ENCODE assay signal across 1 cellular context in the genomic region with DNA sequence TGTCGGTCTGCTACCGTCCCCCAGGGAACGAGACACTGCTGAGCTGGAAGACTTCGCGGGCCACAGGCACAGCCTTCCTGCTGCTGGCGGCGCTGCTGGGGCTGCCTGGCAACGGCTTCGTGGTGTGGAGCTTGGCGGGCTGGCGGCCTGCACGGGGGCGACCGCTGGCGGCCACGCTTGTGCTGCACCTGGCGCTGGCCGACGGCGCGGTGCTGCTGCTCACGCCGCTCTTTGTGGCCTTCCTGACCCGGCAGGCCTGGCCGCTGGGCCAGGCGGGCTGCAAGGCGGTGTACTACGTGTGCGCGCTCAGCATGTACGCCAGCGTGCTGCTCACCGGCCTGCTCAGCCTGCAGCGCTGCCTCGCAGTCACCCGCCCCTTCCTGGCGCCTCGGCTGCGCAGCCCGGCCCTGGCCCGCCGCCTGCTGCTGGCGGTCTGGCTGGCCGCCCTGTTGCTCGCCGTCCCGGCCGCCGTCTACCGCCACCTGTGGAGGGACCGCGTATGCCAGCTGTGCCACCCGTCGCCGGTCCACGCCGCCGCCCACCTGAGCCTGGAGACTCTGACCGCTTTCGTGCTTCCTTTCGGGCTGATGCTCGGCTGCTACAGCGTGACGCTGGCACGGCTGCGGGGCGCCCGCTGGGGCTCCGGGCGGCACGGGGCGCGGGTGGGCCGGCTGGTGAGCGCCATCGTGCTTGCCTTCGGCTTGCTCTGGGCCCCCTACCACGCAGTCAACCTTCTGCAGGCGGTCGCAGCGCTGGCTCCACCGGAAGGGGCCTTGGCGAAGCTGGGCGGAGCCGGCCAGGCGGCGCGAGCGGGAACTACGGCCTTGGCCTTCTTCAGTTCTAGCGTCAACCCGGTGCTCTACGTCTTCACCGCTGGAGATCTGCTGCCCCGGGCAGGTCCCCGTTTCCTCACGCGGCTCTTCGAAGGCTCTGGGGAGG.
TF ChIP-seq lines count a peak whose summit lies in the region.

A gene with protein sequence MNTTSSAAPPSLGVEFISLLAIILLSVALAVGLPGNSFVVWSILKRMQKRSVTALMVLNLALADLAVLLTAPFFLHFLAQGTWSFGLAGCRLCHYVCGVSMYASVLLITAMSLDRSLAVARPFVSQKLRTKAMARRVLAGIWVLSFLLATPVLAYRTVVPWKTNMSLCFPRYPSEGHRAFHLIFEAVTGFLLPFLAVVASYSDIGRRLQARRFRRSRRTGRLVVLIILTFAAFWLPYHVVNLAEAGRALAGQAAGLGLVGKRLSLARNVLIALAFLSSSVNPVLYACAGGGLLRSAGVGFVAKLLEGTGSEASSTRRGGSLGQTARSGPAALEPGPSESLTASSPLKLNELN (plus strand): TSS at position 837 of the 939 bp plus-strand sequence. CDS start 4,150 bp downstream, outside the sequence.

TF ChIP-seq in HepG2, 621 proteins besides CTCF, POLR2A, EP300 and RAD21 (continued from another document):
- TF ChIP-seq ZFX (CRISPR knock-in tag; IDR thresholded peaks at IDR 0.05; ENCODE audit: low read depth) (0 out of 2 replicates have a peak, but pooled peaks have one; percentile 26), NRL (CRISPR knock-in tag; IDR thresholded peaks at IDR 0.05; ENCODE audit: borderline replicate concordance) (0 out of 2 replicates have a peak, but pooled peaks have one; percentile 3), KDM4B (CRISPR knock-in tag; IDR thresholded peaks at IDR 0.05) (no peak), SIX1 (CRISPR knock-in tag; IDR thresholded peaks at IDR 0.05; ENCODE audit: borderline replicate concordance) (no peak), TEAD3 (CRISPR knock-in tag; optimal IDR thresholded peaks at IDR 0.05; ENCODE audit: borderline replicate concordance) (peak; percentile 2), AGO1 (IDR thresholded peaks at IDR 0.05; ENCODE audit: low read depth, low read length, poor library complexity, severe bottlenecking) (peak; percentile 60), CREM (IDR thresholded peaks at IDR 0.05) (no peak), CREM (CRISPR knock-in tag; IDR thresholded peaks at IDR 0.05) (peak; percentile 39; the same call in 1 of the 2 replicates), SAFB2 (CRISPR knock-in tag; IDR thresholded peaks at IDR 0.05; ENCODE audit: borderline replicate concordance, low read depth) (0 out of 2 replicates have a peak, but pooled peaks have one; percentile 68), BORCS8-MEF2B (CRISPR knock-in tag; IDR thresholded peaks at IDR 0.05) (0 out of 2 replicates have a peak, but pooled peaks have one; percentile 18), ZNF383 (CRISPR knock-in tag; IDR thresholded peaks at IDR 0.05; ENCODE audit: borderline replicate concordance) (no peak), ZNF333 (CRISPR knock-in tag; IDR thresholded peaks at IDR 0.05; ENCODE audit: borderline replicate concordance) (no peak), ADNP (CRISPR knock-in tag; IDR thresholded peaks at IDR 0.05) (no peak), ELF1 (CRISPR knock-in tag; IDR thresholded peaks at IDR 0.05) (no peak), ZNF749 (CRISPR knock-in tag; IDR thresholded peaks at IDR 0.05; ENCODE audit: borderline replicate concordance) (no peak), HOXA3 (CRISPR knock-in tag; IDR thresholded peaks at IDR 0.05) (peak; percentile 33), ESRRA (CRISPR knock-in tag; IDR thresholded peaks at IDR 0.05; ENCODE audit: low read depth) (no peak), MTA1 (CRISPR knock-in tag; IDR thresholded peaks at IDR 0.05; ENCODE audit: borderline replicate concordance) (0 out of 2 replicates have a peak, but pooled peaks have one; percentile 18), DNMT1 (CRISPR knock-in tag; IDR thresholded peaks at IDR 0.05) (peak; percentile 57; the same call in 1 of the 2 replicates), RBFOX2 (IDR thresholded peaks at IDR 0.05; ENCODE audit: low read depth, low read length) (peak; percentile 69), SRY (CRISPR knock-in tag; IDR thresholded peaks at IDR 0.05) (0 out of 2 replicates have a peak, but pooled peaks have one; percentile 42), AGO2 (optimal IDR thresholded peaks at IDR 0.05; ENCODE audit: low read depth, low read length) (peak; percentile 91), CHCHD3 (CRISPR knock-in tag; IDR thresholded peaks at IDR 0.05) (peak; percentile 84; the same call in 1 of the 2 replicates)
- TF ChIP-seq, protein P1, sequence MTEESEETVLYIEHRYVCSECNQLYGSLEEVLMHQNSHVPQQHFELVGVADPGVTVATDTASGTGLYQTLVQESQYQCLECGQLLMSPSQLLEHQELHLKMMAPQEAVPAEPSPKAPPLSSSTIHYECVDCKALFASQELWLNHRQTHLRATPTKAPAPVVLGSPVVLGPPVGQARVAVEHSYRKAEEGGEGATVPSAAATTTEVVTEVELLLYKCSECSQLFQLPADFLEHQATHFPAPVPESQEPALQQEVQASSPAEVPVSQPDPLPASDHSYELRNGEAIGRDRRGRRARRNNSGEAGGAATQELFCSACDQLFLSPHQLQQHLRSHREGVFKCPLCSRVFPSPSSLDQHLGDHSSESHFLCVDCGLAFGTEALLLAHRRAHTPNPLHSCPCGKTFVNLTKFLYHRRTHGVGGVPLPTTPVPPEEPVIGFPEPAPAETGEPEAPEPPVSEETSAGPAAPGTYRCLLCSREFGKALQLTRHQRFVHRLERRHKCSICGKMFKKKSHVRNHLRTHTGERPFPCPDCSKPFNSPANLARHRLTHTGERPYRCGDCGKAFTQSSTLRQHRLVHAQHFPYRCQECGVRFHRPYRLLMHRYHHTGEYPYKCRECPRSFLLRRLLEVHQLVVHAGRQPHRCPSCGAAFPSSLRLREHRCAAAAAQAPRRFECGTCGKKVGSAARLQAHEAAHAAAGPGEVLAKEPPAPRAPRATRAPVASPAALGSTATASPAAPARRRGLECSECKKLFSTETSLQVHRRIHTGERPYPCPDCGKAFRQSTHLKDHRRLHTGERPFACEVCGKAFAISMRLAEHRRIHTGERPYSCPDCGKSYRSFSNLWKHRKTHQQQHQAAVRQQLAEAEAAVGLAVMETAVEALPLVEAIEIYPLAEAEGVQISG (CRISPR knock-in tag; IDR thresholded peaks at IDR 0.05) = no peak
- TF ChIP-seq, protein P2, sequence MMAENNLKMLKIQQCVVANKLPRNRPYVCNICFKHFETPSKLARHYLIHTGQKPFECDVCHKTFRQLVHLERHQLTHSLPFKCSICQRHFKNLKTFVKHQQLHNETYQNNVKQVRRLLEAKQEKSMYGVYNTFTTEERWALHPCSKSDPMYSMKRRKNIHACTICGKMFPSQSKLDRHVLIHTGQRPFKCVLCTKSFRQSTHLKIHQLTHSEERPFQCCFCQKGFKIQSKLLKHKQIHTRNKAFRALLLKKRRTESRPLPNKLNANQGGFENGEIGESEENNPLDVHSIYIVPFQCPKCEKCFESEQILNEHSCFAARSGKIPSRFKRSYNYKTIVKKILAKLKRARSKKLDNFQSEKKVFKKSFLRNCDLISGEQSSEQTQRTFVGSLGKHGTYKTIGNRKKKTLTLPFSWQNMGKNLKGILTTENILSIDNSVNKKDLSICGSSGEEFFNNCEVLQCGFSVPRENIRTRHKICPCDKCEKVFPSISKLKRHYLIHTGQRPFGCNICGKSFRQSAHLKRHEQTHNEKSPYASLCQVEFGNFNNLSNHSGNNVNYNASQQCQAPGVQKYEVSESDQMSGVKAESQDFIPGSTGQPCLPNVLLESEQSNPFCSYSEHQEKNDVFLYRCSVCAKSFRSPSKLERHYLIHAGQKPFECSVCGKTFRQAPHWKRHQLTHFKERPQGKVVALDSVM (CRISPR knock-in tag; IDR thresholded peaks at IDR 0.05) = no peak
